In genomic region chr4:75432683-75433082, GRCh38 we compare ENCODE assay signal across 10 cellular contexts.
DNase-seq lines count a peak whose midpoint lies in the region; ATAC-seq and TF ChIP-seq lines count a peak whose summit lies in the region.
"Had no signal": no experiment of that assay in that cellular context is flagged by ENCODE, and none has a peak within 500 bp of the region (broad histone marks: within the 10 kb centered on the region; RNA-seq: fewer than 3 reads in every experiment).

No MANE protein-coding gene starts in this region.

- no peak for TF ChIP-seq CTCF in psoas muscle (IDR thresholded peaks at IDR 0.05)
- no peak for TF ChIP-seq CTCF in CD8-positive, alpha-beta T cell (IDR thresholded peaks at IDR 0.05)

- H3K4me1 ChIP-seq in psoas muscle = no peaks in the 10 kb centered on the region
- H3K4me1 ChIP-seq in CD8-positive, alpha-beta T cell (ENCODE audit: insufficient read depth, low read length) = no peaks in the 10 kb centered on the region
- H3K4me1 ChIP-seq: transverse colon had no signal

- peaks cover 0 to 3% (median 0%) of the 10 kb centered on the region in 3 donors for H3K27me3 ChIP-seq in psoas muscle (ENCODE audit: insufficient read depth in 3 of 3, low read length in 2 of 3)
- H3K27me3 ChIP-seq in CD8-positive, alpha-beta T cell (ENCODE audit: insufficient read depth, low read length) = no peaks in the 10 kb centered on the region

- H3K4me1 Mint-ChIP-seq in CD8-positive, alpha-beta T cell (ENCODE audit: low read depth) = no peaks in the 10 kb centered on the region

- H3K27ac ChIP-seq in psoas muscle = no peak overlapping the region
- no peak overlapping the region for H3K27ac ChIP-seq in CD8-positive, alpha-beta T cell (ENCODE audit: low read depth, low read length)
- H3K27ac ChIP-seq: transverse colon had no signal

- peaks cover 7% of the 10 kb centered on the region for H3K9me3 ChIP-seq in psoas muscle
- no peaks in the 10 kb centered on the region for H3K9me3 ChIP-seq in CD8-positive, alpha-beta T cell (ENCODE audit: low read length)

- intact Hi-C loops in psoas muscle (cut with DNase I) = no loop called here
- intact Hi-C loops in CD8-positive, alpha-beta T cell (cut with DNase I, micrococcal nuclease) = no loop called here

- no peak overlapping the region for H3K4me3 Mint-ChIP-seq in CD8-positive, alpha-beta T cell

- peak; percentile 54 for ATAC-seq in HG03095 (IDR thresholded peaks at IDR 0.05; ENCODE audit: unreplicated experiment)
- no peak for ATAC-seq in psoas muscle
- no peak for ATAC-seq in CD8-positive, alpha-beta T cell
- ATAC-seq: mucosa of descending colon had no signal

- H3K9me3 Mint-ChIP-seq in CD8-positive, alpha-beta T cell = peaks cover 4% of the 10 kb centered on the region

- peaks cover 23% of the 10 kb centered on the region for H3K27me3 Mint-ChIP-seq in CD8-positive, alpha-beta T cell (ENCODE audit: low read depth)

- no peak overlapping the region for H3K4me3 ChIP-seq in psoas muscle
- H3K4me3 ChIP-seq in CD8-positive, alpha-beta T cell (ENCODE audit: low read depth, low read length) = no peak overlapping the region
- H3K4me3 ChIP-seq: mucosa of descending colon, transverse colon had no signal

- H3K27ac Mint-ChIP-seq in CD8-positive, alpha-beta T cell = no peak overlapping the region

- POLR2A ChIA-PET in CD8-positive, alpha-beta T cell (lab: Charles Lee) = no interaction called here

- CTCF ChIA-PET in CD8-positive, alpha-beta T cell (lab: Charles Lee) = no interaction called here

- H3K36me3 Mint-ChIP-seq in CD8-positive, alpha-beta T cell = no peaks in the 10 kb centered on the region

- no peaks in the 10 kb centered on the region for H3K36me3 ChIP-seq in psoas muscle (ENCODE audit: insufficient read depth in 1 of 2, low read depth in 1 of 2)
- H3K36me3 ChIP-seq in CD8-positive, alpha-beta T cell (ENCODE audit: insufficient read depth, low read length) = no peaks in the 10 kb centered on the region
- H3K36me3 ChIP-seq: transverse colon had no signal

- DNase-seq in ELF-1 (ENCODE audit: low read depth, low spot score) (peak; percentile 37), SW480 (ENCODE audit: low spot score) (peak; percentile 19), kidney glomerular epithelial cell (lab: John Stamatoyannopoulos, UW) (peak; percentile 6), NCI-H187 treated with DMSO at 0.1 percent for 48 hours (lab: John Stamatoyannopoulos, UW) (no peak), NK-92 (lab: John Stamatoyannopoulos, UW; ENCODE audit: unreplicated experiment) (no peak), psoas muscle (no peak)
- DNase-seq in CD8-positive, alpha-beta T cell = no peak
- DNase-seq: transverse colon had no signal

Comparison
In these comparisons a context has a peak if more than half of its experiments do, and no peak if none do; other contexts are left out.
1. DNase-seq: peak in ELF-1 (single experiment), SW480 (single experiment) and kidney glomerular epithelial cell (single experiment); none in NCI-H187 treated with DMSO at 0.1 percent for 48 hours (single experiment), NK-92 (single experiment), psoas muscle (0 of 2) and CD8-positive, alpha-beta T cell (0 of 7).